ENCODE assay signal across 8 cellular contexts in the genomic region with DNA sequence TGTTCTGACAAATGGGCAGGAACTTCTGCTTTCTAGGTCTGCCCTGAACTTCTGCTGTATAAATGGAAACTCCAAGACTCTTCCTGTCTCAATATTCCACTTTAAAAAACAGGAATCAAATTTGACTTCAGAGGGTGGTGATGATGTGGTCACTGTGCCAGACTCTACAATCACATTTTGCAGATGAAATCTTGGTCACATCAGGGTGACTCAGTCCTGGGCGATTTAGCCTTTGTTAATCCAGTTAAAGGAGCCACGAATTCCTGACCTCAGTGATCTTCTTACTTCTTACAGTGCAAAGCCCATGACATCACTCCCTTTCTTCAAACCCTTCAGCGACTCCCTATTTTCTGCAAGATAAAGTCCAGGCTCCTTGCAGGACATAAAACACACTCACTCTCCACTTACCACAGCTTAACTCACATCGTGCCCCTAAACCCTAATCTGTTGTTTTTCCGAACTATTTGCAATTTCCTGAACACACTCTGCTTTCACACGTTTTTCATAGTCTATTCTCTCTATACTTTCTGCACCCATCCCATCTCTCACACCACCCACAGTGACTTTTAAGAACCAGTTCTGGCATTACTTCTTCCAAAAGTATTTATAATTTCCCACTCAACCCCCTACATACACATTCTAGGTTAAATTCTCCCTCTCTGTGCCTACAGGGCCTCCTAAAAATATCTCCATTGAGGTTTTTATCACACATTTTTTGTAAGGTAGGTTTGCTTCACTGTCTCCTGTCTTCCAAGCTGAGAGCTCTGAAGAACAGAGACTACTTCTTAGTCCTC. TPM values are rescaled to one million over a fixed set of nuclear protein-coding genes. Genes with fewer than 3 reads are reported as not detected.
A peak's percentile ranks its signal among the peaks of the same experiment; 100 is the strongest.
DNase-seq lines count a peak whose midpoint lies in the region; ATAC-seq and TF ChIP-seq lines count a peak whose summit lies in the region.

No MANE protein-coding gene starts in this region.

- peaks cover 11% of the 10 kb centered on the region for H3K4me1 ChIP-seq in lower lobe of right lung
- H3K4me1 ChIP-seq in uterus = peaks cover 0 to 11% of the 10 kb centered on the region in 2 donors

- DNase-seq in NOMO-1 treated with DMSO at 0.1 percent for 48 hours (lab: John Stamatoyannopoulos, UW; ENCODE audit: unreplicated experiment) = peak; percentile 24
- DNase-seq in NOMO-1 treated with dmso at 0.1 percent for 144 hours (lab: John Stamatoyannopoulos, UW; ENCODE audit: unreplicated experiment) = no peak
- DNase-seq in lower lobe of right lung = no peak
- peak; percentile 33 to 78 for DNase-seq in uterus
- DNase-seq in NCI-H1105 treated with DMSO at 0.1 percent for 48 hours (lab: John Stamatoyannopoulos, UW) = no peak

- no peak for TF ChIP-seq POLR2A in uterus (IDR thresholded peaks at IDR 0.05)

- intact Hi-C loops in lower lobe of right lung (cut with DNase I) (no loop called here), uterus (cut with DNase I; ENCODE audit: low total_unique reads) (no loop called here)

- ATAC-seq in lower lobe of right lung = peak; percentile 71 to 83
- ATAC-seq in GM19455 (IDR thresholded peaks at IDR 0.05; ENCODE audit: unreplicated experiment) = no peak
- no peak for ATAC-seq in GM19395 (IDR thresholded peaks at IDR 0.05; ENCODE audit: unreplicated experiment)

- no peak overlapping the region for H3K4me3 ChIP-seq in lower lobe of right lung
- H3K4me3 ChIP-seq in uterus = peak overlapping the region in 1 of 2 donors; percentile 10

- H3K27me3 ChIP-seq in lower lobe of right lung (ENCODE audit: low read depth) = no peaks in the 10 kb centered on the region
- H3K27me3 ChIP-seq in uterus = no peaks in the 10 kb centered on the region

- no peaks in the 10 kb centered on the region for H3K9me3 ChIP-seq in lower lobe of right lung
- no peaks in the 10 kb centered on the region for H3K9me3 ChIP-seq in uterus

- H3K27ac ChIP-seq in cingulate gyrus (ENCODE audit: low read depth, low read length) (peak overlapping the region; percentile 42), lower lobe of right lung (no peak overlapping the region), uterus (peak overlapping the region; percentile 90 to 97)

- TF ChIP-seq CTCF in lower lobe of right lung (IDR thresholded peaks at IDR 0.05) (no peak), uterus (IDR thresholded peaks at IDR 0.05) (no peak)

- H3K36me3 ChIP-seq in lower lobe of right lung = no peaks in the 10 kb centered on the region
- H3K36me3 ChIP-seq in uterus = no peaks in the 10 kb centered on the region

RNA-seq across cellular contexts. Expression of a gene that starts 11.1 kb away (rescaled TPM):
- 22.7 TPM for total RNA-seq in lower lobe of right lung
- 100 to 1,000 TPM in 1 of 4 donors, 10 to 100 TPM in 3; 54.7 to 135 (median 62.7) TPM for total RNA-seq in uterus

RNA-seq across cellular contexts. Expression of a gene that starts 48.5 kb away (rescaled TPM):
- 13.1 TPM for total RNA-seq in lower lobe of right lung
- 1 to 10 TPM; 3.8 to 9.7 (median 5.0) TPM for total RNA-seq in uterus

Comparison
In these comparisons a context has a peak if more than half of its experiments do, and no peak if none do; other contexts are left out.
1. DNase-seq: peak in NOMO-1 treated with DMSO at 0.1 percent for 48 hours (single experiment) and uterus (2 of 2); none in NOMO-1 treated with dmso at 0.1 percent for 144 hours (single experiment), lower lobe of right lung (single experiment) and NCI-H1105 treated with DMSO at 0.1 percent for 48 hours (single experiment).
2. ATAC-seq: peak in lower lobe of right lung (2 of 2); none in GM19455 (single experiment) and GM19395 (single experiment).